In genomic region chr16:88471575-88471974, GRCh38 we compare ENCODE assay signal across 17 cellular contexts.
"Had no signal": no experiment of that assay in that cellular context is flagged by ENCODE, and none has a peak within 500 bp of the region (broad histone marks: within the 10 kb centered on the region; RNA-seq: fewer than 3 reads in every experiment).

No MANE protein-coding gene starts in this region.

- H3K27ac Mint-ChIP-seq: activated T-cell treated with anti-CD3 and anti-CD28 coated beads, Interleukin-2, amount 50 U/mL, for 72 hours; brain had no signal

- H3K27me3 Mint-ChIP-seq: activated CD4-positive, alpha-beta T cell treated with anti-CD3 and anti-CD28 coated beads, Interleukin-2, amount 10 ng/mL, durations not matched to agents 7 days and 5 days; activated naive CD8-positive, alpha-beta T cell treated with anti-CD3 and anti-CD28 coated beads for 36 hours; brain; stimulated activated naive B cell treated with anti-CD40 and anti-IgM and Interleukin-4, amounts not matched to agents 10 μg/mL and 1 μg/mL and 100 μg/mL, for 72 hours had no signal

- H3K27ac ChIP-seq: esophagus squamous epithelium, foreskin keratinocyte, tibial artery had no signal

- H3K4me1 ChIP-seq: foreskin keratinocyte, tibial artery had no signal

- H3K4me3 Mint-ChIP-seq: activated CD4-positive, alpha-beta T cell treated with anti-CD3 and anti-CD28 coated beads, Interleukin-2, amount 10 ng/mL, durations not matched to agents 7 days and 5 days; activated naive CD8-positive, alpha-beta T cell treated with anti-CD3 and anti-CD28 coated beads for 36 hours; activated T-cell treated with anti-CD3 and anti-CD28 coated beads, Interleukin-2, amount 50 U/mL, for 72 hours; brain; stimulated activated naive B cell treated with anti-CD40 and anti-IgM and Interleukin-4, amounts not matched to agents 10 μg/mL and 1 μg/mL and 100 μg/mL, for 72 hours had no signal

- H3K36me3 Mint-ChIP-seq: brain had no signal

- H3K9me3 ChIP-seq: esophagus squamous epithelium, tibial artery had no signal

- H3K9me3 Mint-ChIP-seq: activated CD4-positive, alpha-beta T cell treated with anti-CD3 and anti-CD28 coated beads, Interleukin-2, amount 10 ng/mL, durations not matched to agents 7 days and 5 days; activated naive CD8-positive, alpha-beta T cell treated with anti-CD3 and anti-CD28 coated beads for 36 hours; activated T-cell treated with anti-CD3 and anti-CD28 coated beads, Interleukin-2, amount 50 U/mL, for 72 hours; brain; stimulated activated naive B cell treated with anti-CD40 and anti-IgM and Interleukin-4, amounts not matched to agents 10 μg/mL and 1 μg/mL and 100 μg/mL, for 72 hours had no signal

- H3K4me3 ChIP-seq: esophagus squamous epithelium, tibial artery had no signal

- H3K27me3 ChIP-seq: esophagus squamous epithelium, foreskin keratinocyte had no signal

- DNase-seq: activated CD4-positive, alpha-beta T cell treated with anti-CD3 and anti-CD28 coated beads, Interleukin-2, amount 10 ng/mL, durations not matched to agents 7 days and 5 days; activated CD4-positive, CD25-positive, alpha-beta regulatory T cell; activated CD8-positive, alpha-beta memory T cell treated with anti-CD3 and anti-CD28 coated beads, Interleukin-2, amount 50 U/mL, for 48 hours; activated gamma-delta T cell; activated naive CD8-positive, alpha-beta T cell treated with anti-CD3 and anti-CD28 coated beads for 36 hours; activated T-cell treated with anti-CD3 and anti-CD28 coated beads, Interleukin-2, amount 50 U/mL, for 72 hours; cortex of kidney; effector CD4-positive, alpha-beta T cell; esophagus squamous epithelium; foreskin keratinocyte; glutamatergic neuron; hypothalamus; kidney glomerular epithelial cell; stimulated activated CD4-positive, alpha-beta T cell treated with anti-CD3 and anti-CD28 coated beads, Interleukin-12 subunit alpha, Interleukin-12 subunit beta, amount 100 ng/mL, for 4 hours; stimulated activated naive B cell treated with anti-CD40 and anti-IgM and Interleukin-4, amounts not matched to agents 10 μg/mL and 1 μg/mL and 100 μg/mL, for 72 hours; tibial artery had no signal

- H3K36me3 ChIP-seq: esophagus squamous epithelium, tibial artery had no signal
